16 cellular contexts compared by ENCODE assay signal in genomic region chr18:7885763-7886295, GRCh38.
"Had no signal": no experiment of that assay in that cellular context is flagged by ENCODE, and none has a peak within 500 bp of the region (broad histone marks: within the 10 kb centered on the region; RNA-seq: fewer than 3 reads in every experiment).

No MANE protein-coding gene starts in this region.

- H3K27ac ChIP-seq: ascending aorta, esophagus muscularis mucosa, ovary had no signal

- DNase-seq: activated B cell treated with CpG ODN at 0.5 μM for 24 hours; activated CD4-positive, alpha-beta memory T cell treated with anti-CD3 and anti-CD28 coated beads, Interleukin-2, amount 10 ng/mL, durations not matched to agents 7 days and 5 days; activated CD4-positive, alpha-beta T cell treated with anti-CD3 and anti-CD28 coated beads for 4 hours; activated effector memory CD4-positive, alpha-beta T cell treated with Interleukin-2 at 50 U/mL for 16 hours; activated naive CD4-positive, alpha-beta T cell treated with anti-CD3 and anti-CD28 coated beads, Interleukin-2, amount 10 ng/mL, durations not matched to agents 7 days and 5 days; activated naive CD8-positive, alpha-beta T cell treated with anti-CD3 and anti-CD28 coated beads, Interleukin-2, amount 50 U/mL, for 24 hours; activated T-cell treated with anti-CD3 and anti-CD28 coated beads, Interleukin-2, amount 50 U/mL, for 24 hours; cerebellar nuclear complex; effector CD4-positive, alpha-beta T cell; naive thymus-derived CD8-positive, alpha-beta T cell; ovary; stimulated activated naive CD4-positive, alpha-beta T cell; T-cell had no signal

- H3K9me3 Mint-ChIP-seq: activated naive CD4-positive, alpha-beta T cell treated with anti-CD3 and anti-CD28 coated beads, Interleukin-2, amount 10 ng/mL, durations not matched to agents 7 days and 5 days; activated naive CD8-positive, alpha-beta T cell treated with anti-CD3 and anti-CD28 coated beads, Interleukin-2, amount 50 U/mL, for 24 hours had no signal

- H3K4me1 Mint-ChIP-seq: activated B cell treated with CpG ODN at 0.5 μM for 24 hours; activated CD4-positive, alpha-beta memory T cell treated with anti-CD3 and anti-CD28 coated beads, Interleukin-2, amount 10 ng/mL, durations not matched to agents 7 days and 5 days; activated naive CD4-positive, alpha-beta T cell treated with anti-CD3 and anti-CD28 coated beads, Interleukin-2, amount 10 ng/mL, durations not matched to agents 7 days and 5 days; activated naive CD8-positive, alpha-beta T cell treated with anti-CD3 and anti-CD28 coated beads, Interleukin-2, amount 50 U/mL, for 24 hours; naive thymus-derived CD8-positive, alpha-beta T cell; T-cell had no signal

- H3K36me3 ChIP-seq: ascending aorta, esophagus muscularis mucosa, ovary had no signal

- H3K36me3 Mint-ChIP-seq: activated naive CD4-positive, alpha-beta T cell treated with anti-CD3 and anti-CD28 coated beads, Interleukin-2, amount 10 ng/mL, durations not matched to agents 7 days and 5 days; naive thymus-derived CD8-positive, alpha-beta T cell; T-cell had no signal

- H3K9me3 ChIP-seq: ascending aorta, esophagus muscularis mucosa, ovary had no signal

- H3K27me3 Mint-ChIP-seq: activated B cell treated with CpG ODN at 0.5 μM for 24 hours; activated CD4-positive, alpha-beta memory T cell treated with anti-CD3 and anti-CD28 coated beads, Interleukin-2, amount 10 ng/mL, durations not matched to agents 7 days and 5 days; activated naive CD4-positive, alpha-beta T cell treated with anti-CD3 and anti-CD28 coated beads, Interleukin-2, amount 10 ng/mL, durations not matched to agents 7 days and 5 days; activated naive CD8-positive, alpha-beta T cell treated with anti-CD3 and anti-CD28 coated beads, Interleukin-2, amount 50 U/mL, for 24 hours; activated T-cell treated with anti-CD3 and anti-CD28 coated beads, Interleukin-2, amount 50 U/mL, for 24 hours; T-cell had no signal

- H3K27me3 ChIP-seq: ascending aorta, esophagus muscularis mucosa, ovary had no signal

- H3K4me3 Mint-ChIP-seq: activated B cell treated with CpG ODN at 0.5 μM for 24 hours; activated CD4-positive, alpha-beta memory T cell treated with anti-CD3 and anti-CD28 coated beads, Interleukin-2, amount 10 ng/mL, durations not matched to agents 7 days and 5 days; activated naive CD4-positive, alpha-beta T cell treated with anti-CD3 and anti-CD28 coated beads, Interleukin-2, amount 10 ng/mL, durations not matched to agents 7 days and 5 days; activated naive CD8-positive, alpha-beta T cell treated with anti-CD3 and anti-CD28 coated beads, Interleukin-2, amount 50 U/mL, for 24 hours; activated T-cell treated with anti-CD3 and anti-CD28 coated beads, Interleukin-2, amount 50 U/mL, for 24 hours; naive thymus-derived CD8-positive, alpha-beta T cell; T-cell had no signal

- ATAC-seq: activated naive CD8-positive, alpha-beta T cell treated with anti-CD3 and anti-CD28 coated beads, Interleukin-2, amount 50 U/mL, for 24 hours; naive thymus-derived CD8-positive, alpha-beta T cell; T-cell had no signal

- H3K27ac Mint-ChIP-seq: activated B cell treated with CpG ODN at 0.5 μM for 24 hours; activated CD4-positive, alpha-beta memory T cell treated with anti-CD3 and anti-CD28 coated beads, Interleukin-2, amount 10 ng/mL, durations not matched to agents 7 days and 5 days; activated naive CD4-positive, alpha-beta T cell treated with anti-CD3 and anti-CD28 coated beads, Interleukin-2, amount 10 ng/mL, durations not matched to agents 7 days and 5 days; activated naive CD8-positive, alpha-beta T cell treated with anti-CD3 and anti-CD28 coated beads, Interleukin-2, amount 50 U/mL, for 24 hours; activated T-cell treated with anti-CD3 and anti-CD28 coated beads, Interleukin-2, amount 50 U/mL, for 24 hours; T-cell had no signal

- FAIRE-seq: endothelial cell of umbilical vein had no signal

- H3K4me3 ChIP-seq: ascending aorta, esophagus muscularis mucosa, ovary had no signal
